Comparison of ENCODE assay signal across 8 cellular contexts in the genomic region with DNA sequence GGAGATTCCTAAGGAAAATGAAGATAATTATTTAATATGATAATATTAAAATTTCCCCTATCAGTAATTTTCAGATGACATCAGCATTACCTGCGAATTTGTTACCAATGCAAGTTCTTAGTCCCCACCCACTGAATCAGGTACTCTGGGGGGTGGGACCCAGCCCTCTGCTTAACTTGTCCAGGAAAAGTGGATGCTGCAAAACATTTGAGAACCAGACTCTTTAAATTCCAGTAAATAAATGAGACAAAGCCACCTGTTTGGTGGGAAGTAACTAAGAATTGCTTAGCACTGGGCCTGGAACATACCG. TPM values are rescaled to one million over a fixed set of nuclear protein-coding genes. Genes with fewer than 3 reads are reported as not detected.
A peak's percentile ranks its signal among the peaks of the same experiment; 100 is the strongest.
DNase-seq lines count a peak whose midpoint lies in the region; ATAC-seq and TF ChIP-seq lines count a peak whose summit lies in the region.

No MANE protein-coding gene starts in this region.

- H3K27me3 ChIP-seq in iPS-20b (ENCODE audit: insufficient read depth, low read length) (peaks cover 11% of the 10 kb centered on the region), stomach (peaks cover 0 to 6% (median 5%) of the 10 kb centered on the region in 3 donors)

- no peak overlapping the region for H3K9ac ChIP-seq in iPS-20b (ENCODE audit: low read depth, low read length)

- ATAC-seq in HG03565 (IDR thresholded peaks at IDR 0.05; ENCODE audit: unreplicated experiment): no peak

- H3K4me3 ChIP-seq in iPS-20b (ENCODE audit: low read length) (peak overlapping the region; percentile 80), stomach (peak overlapping the region; percentile 66 to 94 (median 80))

- 63 to 79% (median 66%) methylated on average over 2 of the region's 2 CpGs for WGBS in stomach, 5 donors

- peaks cover 7% of the 10 kb centered on the region; the same call in 1 of the 2 replicates for H3K9me3 ChIP-seq in iPS-20b (ENCODE audit: insufficient read depth, low read depth, low read length)
- H3K9me3 ChIP-seq in stomach: peaks cover 0 to 14% (median 0%) of the 10 kb centered on the region in 4 donors

- peaks cover 39% of the 10 kb centered on the region for H3K9me3 Mint-ChIP-seq in T-helper 1 cell treated with Interleukin-12 subunit alpha and Interleukin-12 subunit beta and Interleukin-4 antibody, amounts not matched to agents 30 μg/mL and 1 μg/mL, for 36 hours
- peaks cover 48% of the 10 kb centered on the region for H3K9me3 Mint-ChIP-seq in activated T-helper 1 cell treated with anti-CD3 and anti-CD28 coated beads, Interleukin-12 subunit alpha, Interleukin-12 subunit beta, Interleukin-2, Interleukin-4 antibody, amounts not matched to agents 30 ng/mL and 10 ng/mL and 1 ng/mL, durations not matched to agents 14 hours and 24 hours and 36 hours

- TF ChIP-seq POLR2A in stomach (IDR thresholded peaks at IDR 0.05): no peak

- peak overlapping the region; percentile 90 for H3K4me3 Mint-ChIP-seq in T-helper 1 cell treated with Interleukin-12 subunit alpha and Interleukin-12 subunit beta and Interleukin-4 antibody, amounts not matched to agents 30 μg/mL and 1 μg/mL, for 36 hours
- peak overlapping the region; percentile 91 for H3K4me3 Mint-ChIP-seq in activated T-helper 1 cell treated with anti-CD3 and anti-CD28 coated beads, Interleukin-12 subunit alpha, Interleukin-12 subunit beta, Interleukin-2, Interleukin-4 antibody, amounts not matched to agents 30 ng/mL and 10 ng/mL and 1 ng/mL, durations not matched to agents 14 hours and 24 hours and 36 hours

- no peak for TF ChIP-seq CTCF in stomach (IDR thresholded peaks at IDR 0.05)

- no peaks in the 10 kb centered on the region for H3K36me3 ChIP-seq in iPS-20b (ENCODE audit: insufficient read depth, low read depth, low read length)
- peaks cover 12 to 26% (median 18%) of the 10 kb centered on the region in 4 donors for H3K36me3 ChIP-seq in stomach

- H3K4me1 ChIP-seq in iPS-20b (ENCODE audit: insufficient read depth, low read length): no peaks in the 10 kb centered on the region
- H3K4me1 ChIP-seq in stomach: peaks cover 5 to 20% (median 14%) of the 10 kb centered on the region in 4 donors

- H3K27ac Mint-ChIP-seq in T-helper 1 cell treated with Interleukin-12 subunit alpha and Interleukin-12 subunit beta and Interleukin-4 antibody, amounts not matched to agents 30 μg/mL and 1 μg/mL, for 36 hours: no peak overlapping the region
- no peak overlapping the region for H3K27ac Mint-ChIP-seq in activated T-helper 1 cell treated with anti-CD3 and anti-CD28 coated beads, Interleukin-12 subunit alpha, Interleukin-12 subunit beta, Interleukin-2, Interleukin-4 antibody, amounts not matched to agents 30 ng/mL and 10 ng/mL and 1 ng/mL, durations not matched to agents 14 hours and 24 hours and 36 hours

- no peak overlapping the region for H3K27ac ChIP-seq in iPS-20b (ENCODE audit: low read length)
- peak overlapping the region in 3 of 5 donors; percentile 84 to 86 (median 85) for H3K27ac ChIP-seq in stomach

- H3K27me3 Mint-ChIP-seq in T-helper 1 cell treated with Interleukin-12 subunit alpha and Interleukin-12 subunit beta and Interleukin-4 antibody, amounts not matched to agents 30 μg/mL and 1 μg/mL, for 36 hours (ENCODE audit: low read depth): no peaks in the 10 kb centered on the region
- H3K27me3 Mint-ChIP-seq in activated T-helper 1 cell treated with anti-CD3 and anti-CD28 coated beads, Interleukin-12 subunit alpha, Interleukin-12 subunit beta, Interleukin-2, Interleukin-4 antibody, amounts not matched to agents 30 ng/mL and 10 ng/mL and 1 ng/mL, durations not matched to agents 14 hours and 24 hours and 36 hours (ENCODE audit: insufficient read depth): no peaks in the 10 kb centered on the region

- H3K36me3 Mint-ChIP-seq in T-helper 1 cell treated with Interleukin-12 subunit alpha and Interleukin-12 subunit beta and Interleukin-4 antibody, amounts not matched to agents 30 μg/mL and 1 μg/mL, for 36 hours (ENCODE audit: low read depth): peaks cover 13% of the 10 kb centered on the region
- peaks cover 7% of the 10 kb centered on the region for H3K36me3 Mint-ChIP-seq in activated T-helper 1 cell treated with anti-CD3 and anti-CD28 coated beads, Interleukin-12 subunit alpha, Interleukin-12 subunit beta, Interleukin-2, Interleukin-4 antibody, amounts not matched to agents 30 ng/mL and 10 ng/mL and 1 ng/mL, durations not matched to agents 14 hours and 24 hours and 36 hours (ENCODE audit: low read depth)

- no peak for TF ChIP-seq EP300 in stomach (IDR thresholded peaks at IDR 0.05)

- DNase-seq in T-helper 1 cell (no peak), stomach (no peak), NCI-H774 (lab: John Stamatoyannopoulos, UW) (no peak), pons (ENCODE audit: low spot score) (no peak)
- DNase-seq in activated T-helper 1 cell treated with anti-CD3 and anti-CD28 coated beads, Interleukin-12 subunit alpha, Interleukin-12 subunit beta, Interleukin-2, Interleukin-4 antibody, amounts not matched to agents 30 ng/mL and 10 ng/mL and 1 ng/mL, durations not matched to agents 14 hours and 24 hours and 36 hours (ENCODE audit: low spot score): no peak

- intact Hi-C loops in activated T-helper 1 cell treated with anti-CD3 and anti-CD28 coated beads, Interleukin-12 subunit alpha, Interleukin-12 subunit beta, Interleukin-2, Interleukin-4 antibody, amounts not matched to agents 30 ng/mL and 10 ng/mL and 1 ng/mL, durations not matched to agents 14 hours and 24 hours and 36 hours (cut with micrococcal nuclease): loop anchor here (1.0 to 5.0 kb wide), 5 partner anchors 40 to 1715 kb away; a partner anchor contains a TSS
- intact Hi-C loops in stomach (cut with DNase I; ENCODE audit: low total_unique reads): no loop called here

- peaks cover 12% of the 10 kb centered on the region for H3K4me1 Mint-ChIP-seq in T-helper 1 cell treated with Interleukin-12 subunit alpha and Interleukin-12 subunit beta and Interleukin-4 antibody, amounts not matched to agents 30 μg/mL and 1 μg/mL, for 36 hours (ENCODE audit: low read depth)
- H3K4me1 Mint-ChIP-seq in activated T-helper 1 cell treated with anti-CD3 and anti-CD28 coated beads, Interleukin-12 subunit alpha, Interleukin-12 subunit beta, Interleukin-2, Interleukin-4 antibody, amounts not matched to agents 30 ng/mL and 10 ng/mL and 1 ng/mL, durations not matched to agents 14 hours and 24 hours and 36 hours (ENCODE audit: low read depth): peaks cover 23% of the 10 kb centered on the region

RNA-seq across cellular contexts. Expression of a gene that starts 0.5 kb away (rescaled TPM):
- total RNA-seq in activated T-helper 1 cell treated with anti-CD3 and anti-CD28 coated beads, Interleukin-12 subunit alpha, Interleukin-12 subunit beta, Interleukin-2, Interleukin-4 antibody, amounts not matched to agents 30 ng/mL and 10 ng/mL and 1 ng/mL, durations not matched to agents 14 hours and 24 hours and 36 hours: 2.3 and 2.6 TPM in 2 replicates
- 1 to 10 TPM in 3 of 5 donors, under 1 TPM in 1, not detected in 1; 0.58 to 6.7 (median 4.1) TPM for total RNA-seq in stomach
- polyA plus RNA-seq in stomach: 1 to 10 TPM; 3.4 to 6.6 (median 4.5) TPM

RNA-seq across cellular contexts. Expression of a gene that starts 39.5 kb away (rescaled TPM):
- total RNA-seq in activated T-helper 1 cell treated with anti-CD3 and anti-CD28 coated beads, Interleukin-12 subunit alpha, Interleukin-12 subunit beta, Interleukin-2, Interleukin-4 antibody, amounts not matched to agents 30 ng/mL and 10 ng/mL and 1 ng/mL, durations not matched to agents 14 hours and 24 hours and 36 hours: 3.1 and 4.3 TPM in 2 replicates
- 10 to 100 TPM in 3 of 5 donors, 1 to 10 TPM in 2; 2.3 to 43.2 (median 13.2) TPM for total RNA-seq in stomach
- 10 to 100 TPM in 1 of 3 donors, 1 to 10 TPM in 2; 5.7 to 17.7 (median 5.9) TPM for polyA plus RNA-seq in stomach
